Comparison of ENCODE assay signal across 1 cellular context in the genomic region with DNA sequence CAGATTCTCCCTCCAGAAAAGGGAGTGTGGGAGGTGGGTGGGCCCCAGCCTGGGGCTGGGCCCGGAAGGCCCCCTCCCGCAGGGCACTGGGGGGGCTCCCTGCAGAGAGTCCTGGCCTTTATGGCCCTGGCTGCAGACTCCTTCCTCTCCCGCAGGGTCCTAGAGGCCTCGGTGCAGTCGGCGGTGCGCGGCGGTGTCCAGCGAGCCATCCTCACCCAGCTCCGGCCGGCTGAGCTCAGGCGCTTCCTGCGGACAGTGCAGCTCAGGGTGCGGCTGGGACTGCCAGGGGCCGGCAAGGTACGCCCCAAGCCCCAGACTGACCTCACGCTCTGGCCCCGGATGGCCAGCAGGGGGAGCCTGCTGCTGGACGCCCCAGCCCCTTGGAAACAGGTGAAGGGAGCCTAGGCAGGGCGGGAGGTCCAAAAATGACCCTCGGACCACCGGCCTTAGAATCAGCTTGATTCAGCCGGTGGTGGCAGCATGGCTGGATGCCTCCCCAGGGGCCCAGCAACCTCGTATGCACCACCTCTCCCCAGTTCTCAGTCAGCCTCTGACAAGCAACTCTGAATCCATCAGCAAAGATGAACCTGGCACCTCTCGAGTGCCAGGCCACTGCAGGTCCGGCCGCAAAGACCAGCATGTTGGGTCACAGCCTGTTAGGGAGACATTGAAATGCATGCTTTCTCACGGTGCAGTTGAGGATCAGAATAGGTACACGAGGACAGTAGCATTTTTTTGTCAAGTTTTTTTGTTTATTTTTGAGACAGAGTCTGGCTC.
TF ChIP-seq lines count a peak whose summit lies in the region.

No MANE protein-coding gene starts in this region.

TF ChIP-seq in HepG2, 621 proteins besides CTCF, POLR2A, EP300 and RAD21 (continued from another document and continues in another):
- TF ChIP-seq ZNF121 (CRISPR knock-in tag; IDR thresholded peaks at IDR 0.05), result peak; percentile 69; the same call in 1 of the 2 replicates
- TF ChIP-seq, protein P1, sequence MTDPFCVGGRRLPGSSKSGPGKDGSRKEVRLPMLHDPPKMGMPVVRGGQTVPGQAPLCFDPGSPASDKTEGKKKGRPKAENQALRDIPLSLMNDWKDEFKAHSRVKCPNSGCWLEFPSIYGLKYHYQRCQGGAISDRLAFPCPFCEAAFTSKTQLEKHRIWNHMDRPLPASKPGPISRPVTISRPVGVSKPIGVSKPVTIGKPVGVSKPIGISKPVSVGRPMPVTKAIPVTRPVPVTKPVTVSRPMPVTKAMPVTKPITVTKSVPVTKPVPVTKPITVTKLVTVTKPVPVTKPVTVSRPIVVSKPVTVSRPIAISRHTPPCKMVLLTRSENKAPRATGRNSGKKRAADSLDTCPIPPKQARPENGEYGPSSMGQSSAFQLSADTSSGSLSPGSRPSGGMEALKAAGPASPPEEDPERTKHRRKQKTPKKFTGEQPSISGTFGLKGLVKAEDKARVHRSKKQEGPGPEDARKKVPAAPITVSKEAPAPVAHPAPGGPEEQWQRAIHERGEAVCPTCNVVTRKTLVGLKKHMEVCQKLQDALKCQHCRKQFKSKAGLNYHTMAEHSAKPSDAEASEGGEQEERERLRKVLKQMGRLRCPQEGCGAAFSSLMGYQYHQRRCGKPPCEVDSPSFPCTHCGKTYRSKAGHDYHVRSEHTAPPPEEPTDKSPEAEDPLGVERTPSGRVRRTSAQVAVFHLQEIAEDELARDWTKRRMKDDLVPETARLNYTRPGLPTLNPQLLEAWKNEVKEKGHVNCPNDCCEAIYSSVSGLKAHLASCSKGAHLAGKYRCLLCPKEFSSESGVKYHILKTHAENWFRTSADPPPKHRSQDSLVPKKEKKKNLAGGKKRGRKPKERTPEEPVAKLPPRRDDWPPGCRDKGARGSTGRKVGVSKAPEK (CRISPR knock-in tag; IDR thresholded peaks at IDR 0.05; ENCODE audit: borderline replicate concordance), result no peak
- TF ChIP-seq, protein P2, sequence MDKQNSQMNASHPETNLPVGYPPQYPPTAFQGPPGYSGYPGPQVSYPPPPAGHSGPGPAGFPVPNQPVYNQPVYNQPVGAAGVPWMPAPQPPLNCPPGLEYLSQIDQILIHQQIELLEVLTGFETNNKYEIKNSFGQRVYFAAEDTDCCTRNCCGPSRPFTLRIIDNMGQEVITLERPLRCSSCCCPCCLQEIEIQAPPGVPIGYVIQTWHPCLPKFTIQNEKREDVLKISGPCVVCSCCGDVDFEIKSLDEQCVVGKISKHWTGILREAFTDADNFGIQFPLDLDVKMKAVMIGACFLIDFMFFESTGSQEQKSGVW (CRISPR knock-in tag; IDR thresholded peaks at IDR 0.05; ENCODE audit: borderline replicate concordance), result no peak
- TF ChIP-seq, protein P3, sequence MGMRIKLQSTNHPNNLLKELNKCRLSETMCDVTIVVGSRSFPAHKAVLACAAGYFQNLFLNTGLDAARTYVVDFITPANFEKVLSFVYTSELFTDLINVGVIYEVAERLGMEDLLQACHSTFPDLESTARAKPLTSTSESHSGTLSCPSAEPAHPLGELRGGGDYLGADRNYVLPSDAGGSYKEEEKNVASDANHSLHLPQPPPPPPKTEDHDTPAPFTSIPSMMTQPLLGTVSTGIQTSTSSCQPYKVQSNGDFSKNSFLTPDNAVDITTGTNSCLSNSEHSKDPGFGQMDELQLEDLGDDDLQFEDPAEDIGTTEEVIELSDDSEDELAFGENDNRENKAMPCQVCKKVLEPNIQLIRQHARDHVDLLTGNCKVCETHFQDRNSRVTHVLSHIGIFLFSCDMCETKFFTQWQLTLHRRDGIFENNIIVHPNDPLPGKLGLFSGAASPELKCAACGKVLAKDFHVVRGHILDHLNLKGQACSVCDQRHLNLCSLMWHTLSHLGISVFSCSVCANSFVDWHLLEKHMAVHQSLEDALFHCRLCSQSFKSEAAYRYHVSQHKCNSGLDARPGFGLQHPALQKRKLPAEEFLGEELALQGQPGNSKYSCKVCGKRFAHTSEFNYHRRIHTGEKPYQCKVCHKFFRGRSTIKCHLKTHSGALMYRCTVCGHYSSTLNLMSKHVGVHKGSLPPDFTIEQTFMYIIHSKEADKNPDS (CRISPR knock-in tag; IDR thresholded peaks at IDR 0.05), result no peak
- 0 out of 2 replicates have a peak, but pooled peaks have one; percentile 53 for TF ChIP-seq REPIN1 (CRISPR knock-in tag; IDR thresholded peaks at IDR 0.05; ENCODE audit: borderline replicate concordance, low read depth)
- 0 out of 2 replicates have a peak, but pooled peaks have one; percentile 26 for TF ChIP-seq ZNF205 (CRISPR knock-in tag; IDR thresholded peaks at IDR 0.05)
- peak; percentile 93 for TF ChIP-seq XRCC5 (optimal IDR thresholded peaks at IDR 0.05; ENCODE audit: low read length)
- no peak for TF ChIP-seq ZNF101 (CRISPR knock-in tag; IDR thresholded peaks at IDR 0.05; ENCODE audit: borderline replicate concordance, low read depth)
- TF ChIP-seq KAT2B (IDR thresholded peaks at IDR 0.05; ENCODE audit: borderline replicate concordance, low read depth, low read length), result no peak
- TF ChIP-seq ZSCAN20 (CRISPR knock-in tag; IDR thresholded peaks at IDR 0.05; ENCODE audit: borderline replicate concordance), result no peak
- TF ChIP-seq, protein P4, sequence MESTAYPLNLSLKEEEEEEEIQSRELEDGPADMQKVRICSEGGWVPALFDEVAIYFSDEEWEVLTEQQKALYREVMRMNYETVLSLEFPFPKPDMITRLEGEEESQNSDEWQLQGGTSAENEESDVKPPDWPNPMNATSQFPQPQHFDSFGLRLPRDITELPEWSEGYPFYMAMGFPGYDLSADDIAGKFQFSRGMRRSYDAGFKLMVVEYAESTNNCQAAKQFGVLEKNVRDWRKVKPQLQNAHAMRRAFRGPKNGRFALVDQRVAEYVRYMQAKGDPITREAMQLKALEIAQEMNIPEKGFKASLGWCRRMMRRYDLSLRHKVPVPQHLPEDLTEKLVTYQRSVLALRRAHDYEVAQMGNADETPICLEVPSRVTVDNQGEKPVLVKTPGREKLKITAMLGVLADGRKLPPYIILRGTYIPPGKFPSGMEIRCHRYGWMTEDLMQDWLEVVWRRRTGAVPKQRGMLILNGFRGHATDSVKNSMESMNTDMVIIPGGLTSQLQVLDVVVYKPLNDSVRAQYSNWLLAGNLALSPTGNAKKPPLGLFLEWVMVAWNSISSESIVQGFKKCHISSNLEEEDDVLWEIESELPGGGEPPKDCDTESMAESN (CRISPR knock-in tag; conservative IDR thresholded peaks at IDR 0.05), result peak; percentile 95
- no peak for TF ChIP-seq RBAK (CRISPR knock-in tag; IDR thresholded peaks at IDR 0.05)
- TF ChIP-seq ZSCAN30 (CRISPR knock-in tag; IDR thresholded peaks at IDR 0.05), result no peak
- peak; percentile 14; the same call in 1 of the 2 replicates for TF ChIP-seq FOXK1 (CRISPR knock-in tag; IDR thresholded peaks at IDR 0.05; ENCODE audit: borderline replicate concordance, low read depth)
- TF ChIP-seq, protein P5, sequence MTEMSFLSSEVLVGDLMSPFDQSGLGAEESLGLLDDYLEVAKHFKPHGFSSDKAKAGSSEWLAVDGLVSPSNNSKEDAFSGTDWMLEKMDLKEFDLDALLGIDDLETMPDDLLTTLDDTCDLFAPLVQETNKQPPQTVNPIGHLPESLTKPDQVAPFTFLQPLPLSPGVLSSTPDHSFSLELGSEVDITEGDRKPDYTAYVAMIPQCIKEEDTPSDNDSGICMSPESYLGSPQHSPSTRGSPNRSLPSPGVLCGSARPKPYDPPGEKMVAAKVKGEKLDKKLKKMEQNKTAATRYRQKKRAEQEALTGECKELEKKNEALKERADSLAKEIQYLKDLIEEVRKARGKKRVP (CRISPR knock-in tag; IDR thresholded peaks at IDR 0.05), result no peak
- TF ChIP-seq ELF3 (CRISPR knock-in tag; IDR thresholded peaks at IDR 0.05), result peak; percentile 10; the same call in 1 of the 2 replicates
- no peak for TF ChIP-seq NFE2L2 (IDR thresholded peaks at IDR 0.05; ENCODE audit: low read length)
- TF ChIP-seq HOXA3 (CRISPR knock-in tag; IDR thresholded peaks at IDR 0.05), result peak; percentile 45; the same call in 1 of the 2 replicates
- TF ChIP-seq, protein P6, sequence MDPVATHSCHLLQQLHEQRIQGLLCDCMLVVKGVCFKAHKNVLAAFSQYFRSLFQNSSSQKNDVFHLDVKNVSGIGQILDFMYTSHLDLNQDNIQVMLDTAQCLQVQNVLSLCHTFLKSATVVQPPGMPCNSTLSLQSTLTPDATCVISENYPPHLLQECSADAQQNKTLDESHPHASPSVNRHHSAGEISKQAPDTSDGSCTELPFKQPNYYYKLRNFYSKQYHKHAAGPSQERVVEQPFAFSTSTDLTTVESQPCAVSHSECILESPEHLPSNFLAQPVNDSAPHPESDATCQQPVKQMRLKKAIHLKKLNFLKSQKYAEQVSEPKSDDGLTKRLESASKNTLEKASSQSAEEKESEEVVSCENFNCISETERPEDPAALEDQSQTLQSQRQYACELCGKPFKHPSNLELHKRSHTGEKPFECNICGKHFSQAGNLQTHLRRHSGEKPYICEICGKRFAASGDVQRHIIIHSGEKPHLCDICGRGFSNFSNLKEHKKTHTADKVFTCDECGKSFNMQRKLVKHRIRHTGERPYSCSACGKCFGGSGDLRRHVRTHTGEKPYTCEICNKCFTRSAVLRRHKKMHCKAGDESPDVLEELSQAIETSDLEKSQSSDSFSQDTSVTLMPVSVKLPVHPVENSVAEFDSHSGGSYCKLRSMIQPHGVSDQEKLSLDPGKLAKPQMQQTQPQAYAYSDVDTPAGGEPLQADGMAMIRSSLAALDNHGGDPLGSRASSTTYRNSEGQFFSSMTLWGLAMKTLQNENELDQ (CRISPR knock-in tag; IDR thresholded peaks at IDR 0.05; ENCODE audit: borderline replicate concordance), result no peak
- TF ChIP-seq ARNTL (CRISPR knock-in tag; IDR thresholded peaks at IDR 0.05), result no peak
- no peak for TF ChIP-seq ZKSCAN8 (CRISPR knock-in tag; IDR thresholded peaks at IDR 0.05; ENCODE audit: borderline replicate concordance)
- TF ChIP-seq ZBTB20 (CRISPR knock-in tag; IDR thresholded peaks at IDR 0.05; ENCODE audit: borderline replicate concordance, low read depth), result no peak
- TF ChIP-seq, protein P7, sequence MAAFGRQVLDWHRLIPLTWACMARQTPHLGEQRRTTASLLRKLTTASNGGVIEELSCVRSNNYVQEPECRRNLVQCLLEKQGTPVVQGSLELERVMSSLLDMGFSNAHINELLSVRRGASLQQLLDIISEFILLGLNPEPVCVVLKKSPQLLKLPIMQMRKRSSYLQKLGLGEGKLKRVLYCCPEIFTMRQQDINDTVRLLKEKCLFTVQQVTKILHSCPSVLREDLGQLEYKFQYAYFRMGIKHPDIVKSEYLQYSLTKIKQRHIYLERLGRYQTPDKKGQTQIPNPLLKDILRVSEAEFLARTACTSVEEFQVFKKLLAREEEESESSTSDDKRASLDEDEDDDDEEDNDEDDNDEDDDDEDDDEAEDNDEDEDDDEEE (CRISPR knock-in tag; IDR thresholded peaks at IDR 0.05), result peak; percentile 66; the same call in 1 of the 2 replicates
- no peak for TF ChIP-seq ARID2 (CRISPR knock-in tag; IDR thresholded peaks at IDR 0.05; ENCODE audit: borderline replicate concordance)
- no peak for TF ChIP-seq ZNF232 (CRISPR knock-in tag; IDR thresholded peaks at IDR 0.05; ENCODE audit: borderline replicate concordance)
- no peak for TF ChIP-seq SOX13 (IDR thresholded peaks at IDR 0.05)
- 0 out of 4 replicates have a peak, but pooled peaks of 1 of the 2 experiments have one; percentile 14 for TF ChIP-seq SOX13 (CRISPR knock-in tag; conservative IDR thresholded peaks at IDR 0.05 in 1 of 2, IDR thresholded peaks at IDR 0.05 in 1 of 2)
- TF ChIP-seq ZNF296 (CRISPR knock-in tag; conservative IDR thresholded peaks at IDR 0.05), result no peak
- TF ChIP-seq ZNF788 (CRISPR knock-in tag; IDR thresholded peaks at IDR 0.05; ENCODE audit: borderline replicate concordance), result peak; percentile 55; the same call in 1 of the 2 replicates
- TF ChIP-seq ZNF720 (CRISPR knock-in tag; IDR thresholded peaks at IDR 0.05), result no peak
- TF ChIP-seq MTF1 (CRISPR knock-in tag; IDR thresholded peaks at IDR 0.05), result no peak
- TF ChIP-seq ZMYM4 (CRISPR knock-in tag; IDR thresholded peaks at IDR 0.05), result 0 out of 2 replicates have a peak, but pooled peaks have one; percentile 48
- peak; percentile 63; the same call in 1 of the 2 replicates for TF ChIP-seq ZNF598 (CRISPR knock-in tag; IDR thresholded peaks at IDR 0.05; ENCODE audit: borderline replicate concordance)
- 0 out of 2 replicates have a peak, but pooled peaks have one; percentile 37 for TF ChIP-seq KDM5B (CRISPR knock-in tag; IDR thresholded peaks at IDR 0.05; ENCODE audit: borderline replicate concordance)
- TF ChIP-seq PLRG1 (conservative IDR thresholded peaks at IDR 0.05), result no peak
- no peak for TF ChIP-seq NPAS2 (CRISPR knock-in tag; IDR thresholded peaks at IDR 0.05; ENCODE audit: borderline replicate concordance)
- no peak for TF ChIP-seq ELF4 (CRISPR knock-in tag; IDR thresholded peaks at IDR 0.05; ENCODE audit: borderline replicate concordance)
- TF ChIP-seq, protein P8, sequence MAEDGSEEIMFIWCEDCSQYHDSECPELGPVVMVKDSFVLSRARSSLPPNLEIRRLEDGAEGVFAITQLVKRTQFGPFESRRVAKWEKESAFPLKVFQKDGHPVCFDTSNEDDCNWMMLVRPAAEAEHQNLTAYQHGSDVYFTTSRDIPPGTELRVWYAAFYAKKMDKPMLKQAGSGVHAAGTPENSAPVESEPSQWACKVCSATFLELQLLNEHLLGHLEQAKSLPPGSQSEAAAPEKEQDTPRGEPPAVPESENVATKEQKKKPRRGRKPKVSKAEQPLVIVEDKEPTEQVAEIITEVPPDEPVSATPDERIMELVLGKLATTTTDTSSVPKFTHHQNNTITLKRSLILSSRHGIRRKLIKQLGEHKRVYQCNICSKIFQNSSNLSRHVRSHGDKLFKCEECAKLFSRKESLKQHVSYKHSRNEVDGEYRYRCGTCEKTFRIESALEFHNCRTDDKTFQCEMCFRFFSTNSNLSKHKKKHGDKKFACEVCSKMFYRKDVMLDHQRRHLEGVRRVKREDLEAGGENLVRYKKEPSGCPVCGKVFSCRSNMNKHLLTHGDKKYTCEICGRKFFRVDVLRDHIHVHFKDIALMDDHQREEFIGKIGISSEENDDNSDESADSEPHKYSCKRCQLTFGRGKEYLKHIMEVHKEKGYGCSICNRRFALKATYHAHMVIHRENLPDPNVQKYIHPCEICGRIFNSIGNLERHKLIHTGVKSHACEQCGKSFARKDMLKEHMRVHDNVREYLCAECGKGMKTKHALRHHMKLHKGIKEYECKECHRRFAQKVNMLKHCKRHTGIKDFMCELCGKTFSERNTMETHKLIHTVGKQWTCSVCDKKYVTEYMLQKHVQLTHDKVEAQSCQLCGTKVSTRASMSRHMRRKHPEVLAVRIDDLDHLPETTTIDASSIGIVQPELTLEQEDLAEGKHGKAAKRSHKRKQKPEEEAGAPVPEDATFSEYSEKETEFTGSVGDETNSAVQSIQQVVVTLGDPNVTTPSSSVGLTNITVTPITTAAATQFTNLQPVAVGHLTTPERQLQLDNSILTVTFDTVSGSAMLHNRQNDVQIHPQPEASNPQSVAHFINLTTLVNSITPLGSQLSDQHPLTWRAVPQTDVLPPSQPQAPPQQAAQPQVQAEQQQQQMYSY (CRISPR knock-in tag; IDR thresholded peaks at IDR 0.05), result no peak
- TF ChIP-seq NCOA1 (CRISPR knock-in tag; IDR thresholded peaks at IDR 0.05), result no peak
- TF ChIP-seq, protein P9, sequence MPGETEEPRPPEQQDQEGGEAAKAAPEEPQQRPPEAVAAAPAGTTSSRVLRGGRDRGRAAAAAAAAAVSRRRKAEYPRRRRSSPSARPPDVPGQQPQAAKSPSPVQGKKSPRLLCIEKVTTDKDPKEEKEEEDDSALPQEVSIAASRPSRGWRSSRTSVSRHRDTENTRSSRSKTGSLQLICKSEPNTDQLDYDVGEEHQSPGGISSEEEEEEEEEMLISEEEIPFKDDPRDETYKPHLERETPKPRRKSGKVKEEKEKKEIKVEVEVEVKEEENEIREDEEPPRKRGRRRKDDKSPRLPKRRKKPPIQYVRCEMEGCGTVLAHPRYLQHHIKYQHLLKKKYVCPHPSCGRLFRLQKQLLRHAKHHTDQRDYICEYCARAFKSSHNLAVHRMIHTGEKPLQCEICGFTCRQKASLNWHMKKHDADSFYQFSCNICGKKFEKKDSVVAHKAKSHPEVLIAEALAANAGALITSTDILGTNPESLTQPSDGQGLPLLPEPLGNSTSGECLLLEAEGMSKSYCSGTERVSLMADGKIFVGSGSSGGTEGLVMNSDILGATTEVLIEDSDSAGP (CRISPR knock-in tag; IDR thresholded peaks at IDR 0.05; ENCODE audit: borderline replicate concordance), result peak; percentile 76; the same call in 1 of the 2 replicates
- TF ChIP-seq RBM22 (optimal IDR thresholded peaks at IDR 0.05; ENCODE audit: low read length), result no peak
